In genomic region chr5:96934695-96935555, GRCh38 we compare ENCODE assay signal across 8 cellular contexts. TPM values are rescaled to one million over a fixed set of nuclear protein-coding genes. Genes with fewer than 3 reads are reported as not detected.
DNase-seq lines count a peak whose midpoint lies in the region; ATAC-seq and TF ChIP-seq lines count a peak whose summit lies in the region.

No MANE protein-coding gene starts in this region.

- TF ChIP-seq EP300 in Ishikawa (IDR thresholded peaks at IDR 0.05; ENCODE audit: borderline replicate concordance): no peak

- H3K27me3 Mint-ChIP-seq in activated T-cell treated with anti-CD3 and anti-CD28 coated beads, Interleukin-2, amount 50 U/mL, for 24 hours: no peaks in the 10 kb centered on the region

- no peaks in the 10 kb centered on the region for H3K9me3 Mint-ChIP-seq in activated T-cell treated with anti-CD3 and anti-CD28 coated beads, Interleukin-2, amount 50 U/mL, for 24 hours

- H3K27ac ChIP-seq in esophagus (ENCODE audit: low read depth in 2 of 2, low read length in 1 of 2): peak overlapping the region; percentile 99

- 0 to 1% methylated on average over 80 of the region's 80 CpGs for WGBS in esophagus, 2 donors

- H3K9me3 ChIP-seq in esophagus (ENCODE audit: control insufficient read depth in 2 of 2, insufficient read depth in 1 of 2, low read depth in 1 of 2, low read length in 1 of 2): no peaks in the 10 kb centered on the region
- H3K9me3 ChIP-seq in mucosa of stomach (ENCODE audit: control insufficient read depth, low read length): no peaks in the 10 kb centered on the region

- peaks cover 0 to 2% of the 10 kb centered on the region in 2 donors for H3K4me1 ChIP-seq in esophagus (ENCODE audit: control insufficient read depth in 2 of 2, insufficient read depth in 2 of 2, low read length in 1 of 2)
- peaks cover 15% of the 10 kb centered on the region for H3K4me1 ChIP-seq in mucosa of stomach (ENCODE audit: control insufficient read depth, insufficient read depth, low read length)

- H3K4me3 Mint-ChIP-seq in activated T-cell treated with anti-CD3 and anti-CD28 coated beads, Interleukin-2, amount 50 U/mL, for 24 hours: peak overlapping the region; percentile 94

- peak; percentile 64 for ATAC-seq in GM21619 (IDR thresholded peaks at IDR 0.05; ENCODE audit: unreplicated experiment)

- H3K36me3 ChIP-seq in esophagus (ENCODE audit: control insufficient read depth in 2 of 2, insufficient read depth in 2 of 2, low read length in 1 of 2) (no peaks in the 10 kb centered on the region), mucosa of stomach (ENCODE audit: control insufficient read depth, insufficient read depth, low read length) (no peaks in the 10 kb centered on the region)

- peaks cover 71% of the 10 kb centered on the region for H3K4me1 Mint-ChIP-seq in activated T-cell treated with anti-CD3 and anti-CD28 coated beads, Interleukin-2, amount 50 U/mL, for 24 hours (ENCODE audit: low read depth)

- H3K27me3 ChIP-seq in esophagus (ENCODE audit: control insufficient read depth in 1 of 2, insufficient read depth in 2 of 2, low read length in 2 of 2) (no peaks in the 10 kb centered on the region), mucosa of stomach (ENCODE audit: control insufficient read depth, insufficient read depth, low read length) (no peaks in the 10 kb centered on the region)

- H3K36me3 Mint-ChIP-seq in activated T-cell treated with anti-CD3 and anti-CD28 coated beads, Interleukin-2, amount 50 U/mL, for 24 hours (ENCODE audit: low read depth): peaks cover 31% of the 10 kb centered on the region

- TF ChIP-seq RAD21 in Ishikawa (IDR thresholded peaks at IDR 0.05; ENCODE audit: low read depth): no peak

- peak overlapping the region; percentile 84 for H3K4me3 ChIP-seq in esophagus (ENCODE audit: low read depth in 1 of 2, low read length in 2 of 2)
- H3K4me3 ChIP-seq in mucosa of stomach (ENCODE audit: low read length): peak overlapping the region; percentile 97

- DNase-seq in DMS153 (lab: John Stamatoyannopoulos, UW) (peak; percentile 87), OCI-M2 (lab: John Stamatoyannopoulos, UW; ENCODE audit: unreplicated experiment) (peak; percentile 78)
- peak; percentile 96 for DNase-seq in activated T-cell treated with anti-CD3 and anti-CD28 coated beads, Interleukin-2, amount 50 U/mL, for 24 hours
- peak; percentile 95 for DNase-seq in stimulated activated CD8-positive, alpha-beta memory T cell treated with anti-CD3 and anti-CD28 coated beads, Interleukin-4, amount 100 ng/mL, for 48 hours

- H3K27ac Mint-ChIP-seq in activated T-cell treated with anti-CD3 and anti-CD28 coated beads, Interleukin-2, amount 50 U/mL, for 24 hours: peak overlapping the region; percentile 95

- H3K9ac ChIP-seq in mucosa of stomach (ENCODE audit: low read length): peak overlapping the region; percentile 97

TF ChIP-seq in Ishikawa, 13 proteins besides CTCF, POLR2A, EP300 and RAD21:
- peak; percentile 84 for TF ChIP-seq NFIC (IDR thresholded peaks at IDR 0.05)
- TF ChIP-seq ZBTB7A (IDR thresholded peaks at IDR 0.05; ENCODE audit: low read depth): no peak
- no peak for TF ChIP-seq CEBPB (IDR thresholded peaks at IDR 0.05)
- no peak for TF ChIP-seq FOXM1 (IDR thresholded peaks at IDR 0.05; ENCODE audit: borderline replicate concordance, low read depth)
- TF ChIP-seq TEAD4 (IDR thresholded peaks at IDR 0.05): peak; percentile 62
- TF ChIP-seq TAF1 (IDR thresholded peaks at IDR 0.05; ENCODE audit: low read depth): peak; percentile 79
- TF ChIP-seq YY1 (IDR thresholded peaks at IDR 0.05; ENCODE audit: low read depth): peak; percentile 68
- TF ChIP-seq TCF12 (IDR thresholded peaks at IDR 0.05; ENCODE audit: low read depth): peak; percentile 67
- no peak; the same call in none of the 2 replicates for TF ChIP-seq USF1 (IDR thresholded peaks at IDR 0.05)
- no peak for TF ChIP-seq REST (IDR thresholded peaks at IDR 0.05; ENCODE audit: low read depth)
- peak; percentile 16 for TF ChIP-seq CREB1 (IDR thresholded peaks at IDR 0.05; ENCODE audit: low read depth)
- TF ChIP-seq MAX (IDR thresholded peaks at IDR 0.05): peak; percentile 62
- no peak for TF ChIP-seq EGR1 (IDR thresholded peaks at IDR 0.05)

RNA-seq across cellular contexts. Expression of gene LNPEP, which starts 1.0 kb away (rescaled TPM):
- 1 to 10 TPM; 4.3 to 5.7 TPM for polyA plus RNA-seq in esophagus

RNA-seq across cellular contexts. Expression of gene ERAP2, which starts 58.6 kb away (rescaled TPM):
- polyA plus RNA-seq in esophagus: 1 to 10 TPM in 1 of 2 donors, under 1 TPM in 1; 0.64 to 1.8 TPM

Comparison
In these comparisons a context has a peak if more than half of its experiments do, and no peak if none do; other contexts are left out.
1. Peak in every context shown above with its lines: DNase-seq, ATAC-seq, H3K4me3 ChIP-seq and H3K27ac ChIP-seq.